In genomic region chr14:96681826-96682225, GRCh38 we compare ENCODE assay signal across 17 cellular contexts.
A peak's percentile ranks its signal among the peaks of the same experiment; 100 is the strongest.
DNase-seq lines count a peak whose midpoint lies in the region; ATAC-seq and TF ChIP-seq lines count a peak whose summit lies in the region.
"Had no signal": no experiment of that assay in that cellular context is flagged by ENCODE, and none has a peak within 500 bp of the region (broad histone marks: within the 10 kb centered on the region; RNA-seq: fewer than 3 reads in every experiment).

No MANE protein-coding gene starts in this region.

- no peak for TF ChIP-seq CTCF in AG10803 (conservative IDR thresholded peaks at IDR 0.05; ENCODE audit: low read length)
- TF ChIP-seq CTCF in foreskin fibroblast (IDR thresholded peaks at IDR 0.05; ENCODE audit: low read depth, low read length), result no peak

- DNase-seq in AG10803 (ENCODE audit: low read depth) (peak; percentile 24), HCEC 1CT (peak; percentile 80), astrocyte of the hippocampus (ENCODE audit: low read depth, low spot score) (peak; percentile 7), foreskin fibroblast (peak; percentile 2 to 3), GM19240 (ENCODE audit: insufficient read length, low spot score) (no peak), GM03348 (ENCODE audit: low spot score) (no peak), RPMI8226 (no peak)
- DNase-seq: AML-193, DMS 273 treated with DMSO at 0.1 percent for 48 hours, MV-4-11, NCI-H1417, NCI-H187 treated with DMSO at 0.1 percent for 48 hours, NCI-H2171 treated with DMSO at 0.1 percent for 48 hours, NCI-H446 treated with DMSO at 0.1 percent for 48 hours, NCI-H748 treated with DMSO at 0.1 percent for 48 hours had no signal

- no peak for ATAC-seq in activated CD4-positive, CD25-positive, alpha-beta regulatory T cell treated with anti-CD3 and anti-CD28 coated beads, Interleukin-2, amount 50 U/mL, for 24 hours
- ATAC-seq: Right ventricle myocardium inferior had no signal

- H3K4me3 ChIP-seq in AG10803 (ENCODE audit: low read length), result no peak overlapping the region
- no peak overlapping the region for H3K4me3 ChIP-seq in foreskin fibroblast (ENCODE audit: low read depth in 1 of 2, low read length in 2 of 2)

Comparison
In these comparisons a context has a peak if more than half of its experiments do, and no peak if none do; other contexts are left out.
1. DNase-seq: peak in AG10803 (single experiment), HCEC 1CT (single experiment), astrocyte of the hippocampus (single experiment) and foreskin fibroblast (2 of 2); none in GM19240 (single experiment), GM03348 (single experiment) and RPMI8226 (single experiment).